ENCODE assay signal across 17 cellular contexts in the genomic region with DNA sequence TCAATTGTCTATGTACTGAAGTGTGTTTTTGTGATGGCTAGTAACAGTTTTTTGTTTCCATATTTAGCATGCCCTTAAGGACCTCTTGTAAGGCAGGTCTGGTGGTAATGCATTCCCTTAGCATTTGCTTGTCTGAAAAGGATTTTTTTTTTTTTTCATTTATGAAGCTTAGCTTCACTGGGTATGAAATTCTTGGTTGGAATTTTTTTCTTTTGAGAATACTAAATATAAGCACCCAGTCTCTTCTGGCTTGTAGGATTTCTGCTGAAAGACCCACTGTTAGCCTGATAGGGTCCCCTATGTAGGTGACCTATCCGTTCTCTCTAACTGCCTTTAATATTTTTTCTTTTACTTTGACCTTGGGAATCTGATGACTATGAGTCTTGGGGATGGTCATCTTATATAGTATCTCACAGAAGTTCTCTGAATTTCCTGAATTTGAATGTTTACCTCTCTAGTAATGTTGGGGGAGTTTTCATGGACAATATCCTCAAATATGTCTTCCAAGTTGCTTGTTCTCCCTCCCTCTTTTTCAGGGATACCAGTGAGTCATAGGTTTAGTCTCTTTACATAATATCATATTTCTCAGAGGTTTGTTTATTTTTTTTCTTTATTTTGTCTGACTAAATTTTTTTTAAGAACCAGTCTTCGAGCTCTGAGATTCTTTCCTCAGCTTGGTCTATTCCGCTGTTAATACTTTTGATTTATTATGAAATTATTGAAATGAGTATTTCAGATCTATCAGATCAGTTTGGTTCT.
DNase-seq lines count a peak whose midpoint lies in the region; ATAC-seq and TF ChIP-seq lines count a peak whose summit lies in the region.
"Had no signal": no experiment of that assay in that cellular context is flagged by ENCODE, and none has a peak within 500 bp of the region (broad histone marks: within the 10 kb centered on the region; RNA-seq: fewer than 3 reads in every experiment).

No MANE protein-coding gene starts in this region.

- POLR2A ChIA-PET in MCF 10A (lab: Yijun Ruan, JAX) = no interaction called here

- no peaks in the 10 kb centered on the region for H3K27me3 Mint-ChIP-seq in MCF 10A (ENCODE audit: insufficient read depth, unreplicated experiment)

- DNase-seq in MCF 10A (ENCODE audit: unreplicated experiment) (peak; percentile 32), breast epithelium (ENCODE audit: low spot score in 2 of 2) (no peak), LHCN-M2 (ENCODE audit: low read depth) (peak; percentile 44), iris pigment epithelial cell (ENCODE audit: low read depth) (peak; percentile 31), iPS-NIHi11 (ENCODE audit: low spot score) (no peak), left cardiac atrium (no peak)
- no peak for DNase-seq in activated CD4-positive, CD25-positive, alpha-beta regulatory T cell (lab: John Stamatoyannopoulos, UW)
- DNase-seq: CD8-positive, alpha-beta memory T cell; COR-L47; DMS 273 treated with DMSO at 0.1 percent for 48 hours; DMS79; GDM1; KG1 had no signal

- TF ChIP-seq CTCF in MCF 10A (IDR thresholded peaks at IDR 0.05; ENCODE audit: unreplicated experiment) (no peak), breast epithelium (IDR thresholded peaks at IDR 0.05) (no peak)

- ATAC-seq in left cardiac atrium = no peak
- ATAC-seq: GM23338, HCT116 had no signal

- peaks cover 4 to 20% of the 10 kb centered on the region in 2 donors for H3K9me3 ChIP-seq in breast epithelium

- CTCF ChIA-PET in MCF 10A (lab: Yijun Ruan, JAX) = interaction anchor here (0.9 kb wide), 1 partner anchor 9 kb away, joined by 3 read pairs; no protein-coding TSS in a partner anchor

- H3K27me3 ChIP-seq in breast epithelium = no peaks in the 10 kb centered on the region
- H3K27me3 ChIP-seq: BLaER1 had no signal

- no peaks in the 10 kb centered on the region for H3K4me1 Mint-ChIP-seq in MCF 10A (ENCODE audit: insufficient read depth, unreplicated experiment)
- H3K4me1 Mint-ChIP-seq: CD8-positive, alpha-beta memory T cell; GM23338 had no signal

- H3K4me3 Mint-ChIP-seq in MCF 10A (ENCODE audit: unreplicated experiment) = no peak overlapping the region
- H3K4me3 Mint-ChIP-seq: CD8-positive, alpha-beta memory T cell; GM23338 had no signal

- no peaks in the 10 kb centered on the region for H3K36me3 Mint-ChIP-seq in MCF 10A (ENCODE audit: insufficient read depth, unreplicated experiment)

- H3K9me3 Mint-ChIP-seq in MCF 10A (ENCODE audit: unreplicated experiment) = peaks cover 25% of the 10 kb centered on the region

- no peak for TF ChIP-seq POLR2A in breast epithelium (IDR thresholded peaks at IDR 0.05)

- intact Hi-C loops in MCF 10A (cut with micrococcal nuclease) = no loop called here
- intact Hi-C loops in breast epithelium (cut with DNase I; ENCODE audit: low total_unique reads) = no loop called here
- intact Hi-C loops in left cardiac atrium (cut with DNase I) = no loop called here

- H3K4me1 ChIP-seq in breast epithelium = no peaks in the 10 kb centered on the region
- H3K4me1 ChIP-seq: BLaER1 had no signal

- H3K36me3 ChIP-seq in breast epithelium = no peaks in the 10 kb centered on the region

- no peak overlapping the region for H3K27ac Mint-ChIP-seq in MCF 10A (ENCODE audit: low read depth, unreplicated experiment)
- H3K27ac Mint-ChIP-seq: CD8-positive, alpha-beta memory T cell; GM23338 had no signal

- no peak overlapping the region for H3K27ac ChIP-seq in breast epithelium
- H3K27ac ChIP-seq: 22Rv1, BLaER1 had no signal

- H3K4me3 ChIP-seq in breast epithelium = no peak overlapping the region
- H3K4me3 ChIP-seq: BLaER1, GM23338 had no signal

- no TSS peak for BruUV-seq in MCF 10A (replicated peaks; lab: Mats Ljungman, UMichigan)

Comparison
In these comparisons a context has a peak if more than half of its experiments do, and no peak if none do; other contexts are left out.
1. DNase-seq: peak in MCF 10A (single experiment), LHCN-M2 (single experiment) and iris pigment epithelial cell (single experiment); none in breast epithelium (0 of 2), activated CD4-positive, CD25-positive, alpha-beta regulatory T cell (0 of 4), iPS-NIHi11 (single experiment) and left cardiac atrium (single experiment).